In genomic region chr6:42547407-42548329, GRCh38 we compare ENCODE assay signal across 1 cellular context.
TF ChIP-seq lines count a peak whose summit lies in the region.

No MANE protein-coding gene starts in this region.

TF ChIP-seq in HEK293, 187 proteins besides CTCF, POLR2A, EP300 and RAD21 (continued from another document and continues in another):
- TF ChIP-seq MEIS1 (CRISPR knock-in tag; IDR thresholded peaks at IDR 0.05; ENCODE audit: borderline replicate concordance) = no peak
- no peak for TF ChIP-seq YY1 (tag by site-specific recombination; IDR thresholded peaks at IDR 0.05)
- no peak for TF ChIP-seq ZNF530 (tag by site-specific recombination; IDR thresholded peaks at IDR 0.05; ENCODE audit: low read depth)
- TF ChIP-seq KLF16 (tag by site-specific recombination; IDR thresholded peaks at IDR 0.05) = peak; percentile 20
- peak; percentile 51 for TF ChIP-seq SP7 (tag by site-specific recombination; IDR thresholded peaks at IDR 0.05)
- TF ChIP-seq BCL6B (tag by site-specific recombination; IDR thresholded peaks at IDR 0.05) = no peak
- TF ChIP-seq SETDB1 (IDR thresholded peaks at IDR 0.05; ENCODE audit: insufficient read length, low read length) = peak; percentile 23
- 0 out of 2 replicates have a peak, but pooled peaks have one; percentile 23 for TF ChIP-seq KLF8 (tag by site-specific recombination; IDR thresholded peaks at IDR 0.05)
- no peak for TF ChIP-seq ZNF621 (tag by site-specific recombination; IDR thresholded peaks at IDR 0.05)
- no peak for TF ChIP-seq ZNF18 (tag by site-specific recombination; IDR thresholded peaks at IDR 0.05)
- TF ChIP-seq ZFP37 (tag by site-specific recombination; IDR thresholded peaks at IDR 0.05) = peak; percentile 59; the same call in 1 of the 2 replicates
- TF ChIP-seq ZNF521 (tag by site-specific recombination; IDR thresholded peaks at IDR 0.05) = no peak
- TF ChIP-seq ZNF670 (tag by site-specific recombination; IDR thresholded peaks at IDR 0.05; ENCODE audit: low read depth) = no peak
- TF ChIP-seq ZNF677 (tag by site-specific recombination; IDR thresholded peaks at IDR 0.05) = no peak; the same call in 1 of the 2 replicates
- peak; percentile 78; the same call in 1 of the 2 replicates for TF ChIP-seq ZNF449 (tag by site-specific recombination; IDR thresholded peaks at IDR 0.05)
- TF ChIP-seq ZNF501 (tag by site-specific recombination; IDR thresholded peaks at IDR 0.05) = peak; percentile 74
- no peak for TF ChIP-seq ZNF837 (tag by site-specific recombination; IDR thresholded peaks at IDR 0.05)
- no peak for TF ChIP-seq ZXDB (tag by site-specific recombination; IDR thresholded peaks at IDR 0.05)
- TF ChIP-seq ZNF600 (tag by site-specific recombination; IDR thresholded peaks at IDR 0.05) = 0 out of 2 replicates have a peak, but pooled peaks have one; percentile 54
- no peak for TF ChIP-seq ZNF704 (tag by site-specific recombination; IDR thresholded peaks at IDR 0.05)
- TF ChIP-seq TCF7L2 (IDR thresholded peaks at IDR 0.05; ENCODE audit: borderline replicate concordance, low read depth, low read length) = no peak
- peak; percentile 96 for TF ChIP-seq ZNF335 (tag by site-specific recombination; conservative IDR thresholded peaks at IDR 0.05)
- TF ChIP-seq ZNF571 (tag by site-specific recombination; IDR thresholded peaks at IDR 0.05) = no peak
- TF ChIP-seq ZNF654 (tag by site-specific recombination; IDR thresholded peaks at IDR 0.05; ENCODE audit: low read depth) = peak; percentile 76
- TF ChIP-seq SCRT2 (tag by site-specific recombination; IDR thresholded peaks at IDR 0.05) = peak; percentile 46
- TF ChIP-seq AEBP2 (tag by site-specific recombination; IDR thresholded peaks at IDR 0.05; ENCODE audit: borderline replicate concordance) = no peak
- TF ChIP-seq ZNF221 (tag by site-specific recombination; IDR thresholded peaks at IDR 0.05; ENCODE audit: borderline replicate concordance) = no peak
- TF ChIP-seq ZNF175 (tag by site-specific recombination; IDR thresholded peaks at IDR 0.05) = no peak
- TF ChIP-seq ZSCAN5A (tag by site-specific recombination; IDR thresholded peaks at IDR 0.05) = no peak
- TF ChIP-seq, protein P1, sequence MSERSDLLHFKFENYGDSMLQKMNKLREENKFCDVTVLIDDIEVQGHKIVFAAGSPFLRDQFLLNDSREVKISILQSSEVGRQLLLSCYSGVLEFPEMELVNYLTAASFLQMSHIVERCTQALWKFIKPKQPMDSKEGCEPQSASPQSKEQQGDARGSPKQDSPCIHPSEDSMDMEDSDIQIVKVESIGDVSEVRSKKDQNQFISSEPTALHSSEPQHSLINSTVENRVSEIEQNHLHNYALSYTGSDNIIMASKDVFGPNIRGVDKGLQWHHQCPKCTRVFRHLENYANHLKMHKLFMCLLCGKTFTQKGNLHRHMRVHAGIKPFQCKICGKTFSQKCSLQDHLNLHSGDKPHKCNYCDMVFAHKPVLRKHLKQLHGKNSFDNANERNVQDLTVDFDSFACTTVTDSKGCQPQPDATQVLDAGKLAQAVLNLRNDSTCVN (tag by site-specific recombination; optimal IDR thresholded peaks at IDR 0.05) = no peak
- TF ChIP-seq ZNF2 (tag by site-specific recombination; IDR thresholded peaks at IDR 0.05) = peak; percentile 79; the same call in 1 of the 2 replicates
- no peak for TF ChIP-seq ZNF302 (tag by site-specific recombination; IDR thresholded peaks at IDR 0.05; ENCODE audit: low read depth)
- 0 out of 2 replicates have a peak, but pooled peaks have one; percentile 10 for TF ChIP-seq ZBTB8A (tag by site-specific recombination; IDR thresholded peaks at IDR 0.05)
- TF ChIP-seq ZNF10 (tag by site-specific recombination; IDR thresholded peaks at IDR 0.05) = 0 out of 2 replicates have a peak, but pooled peaks have one; percentile 24
- no peak for TF ChIP-seq ZNF433 (tag by site-specific recombination; IDR thresholded peaks at IDR 0.05; ENCODE audit: low read depth)
- TF ChIP-seq ELK4 (IDR thresholded peaks at IDR 0.05; ENCODE audit: borderline replicate concordance, low read depth, low read length) = no peak
- no peak for TF ChIP-seq SCRT1 (tag by site-specific recombination; IDR thresholded peaks at IDR 0.05; ENCODE audit: borderline replicate concordance)
- TF ChIP-seq, protein P2, sequence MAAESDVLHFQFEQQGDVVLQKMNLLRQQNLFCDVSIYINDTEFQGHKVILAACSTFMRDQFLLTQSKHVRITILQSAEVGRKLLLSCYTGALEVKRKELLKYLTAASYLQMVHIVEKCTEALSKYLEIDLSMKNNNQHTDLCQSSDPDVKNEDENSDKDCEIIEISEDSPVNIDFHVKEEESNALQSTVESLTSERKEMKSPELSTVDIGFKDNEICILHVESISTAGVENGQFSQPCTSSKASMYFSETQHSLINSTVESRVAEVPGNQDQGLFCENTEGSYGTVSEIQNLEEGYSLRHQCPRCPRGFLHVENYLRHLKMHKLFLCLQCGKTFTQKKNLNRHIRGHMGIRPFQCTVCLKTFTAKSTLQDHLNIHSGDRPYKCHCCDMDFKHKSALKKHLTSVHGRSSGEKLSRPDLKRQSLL (tag by site-specific recombination; IDR thresholded peaks at IDR 0.05) = no peak
- TF ChIP-seq ZBTB17 (tag by site-specific recombination; IDR thresholded peaks at IDR 0.05) = peak; percentile 72
- peak; percentile 16; the same call in 1 of the 2 replicates for TF ChIP-seq ZNF623 (tag by site-specific recombination; IDR thresholded peaks at IDR 0.05)
- peak; percentile 72 for TF ChIP-seq ZSCAN30 (tag by site-specific recombination; IDR thresholded peaks at IDR 0.05)
- peak; percentile 86; the same call in 1 of the 2 replicates for TF ChIP-seq ZNF660 (tag by site-specific recombination; IDR thresholded peaks at IDR 0.05)
- TF ChIP-seq REST (tag by site-specific recombination; IDR thresholded peaks at IDR 0.05) = 0 out of 2 replicates have a peak, but pooled peaks have one; percentile 16
- TF ChIP-seq TRIM28 (IDR thresholded peaks at IDR 0.05; ENCODE audit: borderline replicate concordance, low read length) = peak; percentile 87; the same call in 1 of the 2 replicates
- no peak for TF ChIP-seq ZNF211 (tag by site-specific recombination; IDR thresholded peaks at IDR 0.05; ENCODE audit: low read depth)
- TF ChIP-seq ZBTB44 (tag by site-specific recombination; IDR thresholded peaks at IDR 0.05) = 0 out of 2 replicates have a peak, but pooled peaks have one; percentile 8
